Comparison of ENCODE assay signal across 1 cellular context in genomic region chr11:62889484-62890437, GRCh38.
TF ChIP-seq lines count a peak whose summit lies in the region.

No MANE protein-coding gene starts in this region.

TF ChIP-seq in WTC11, 78 proteins besides CTCF, POLR2A, EP300 and RAD21 (continued from another document):
- TF ChIP-seq FOXP4 (CRISPR knock-in tag; IDR thresholded peaks at IDR 0.05) = no peak
- TF ChIP-seq MLX (CRISPR knock-in tag; IDR thresholded peaks at IDR 0.05) = no peak
- TF ChIP-seq AR (CRISPR knock-in tag; IDR thresholded peaks at IDR 0.05) = peak; percentile 77
- no peak for TF ChIP-seq NFYB (CRISPR knock-in tag; conservative IDR thresholded peaks at IDR 0.05; ENCODE audit: low read depth)
- peak; percentile 94 for TF ChIP-seq PRRX2 (CRISPR knock-in tag; IDR thresholded peaks at IDR 0.05)
- TF ChIP-seq NR1H2 (CRISPR knock-in tag; IDR thresholded peaks at IDR 0.05) = no peak
- TF ChIP-seq ESRRA (CRISPR knock-in tag; IDR thresholded peaks at IDR 0.05; ENCODE audit: borderline replicate concordance) = no peak
- TF ChIP-seq FOXK1 (CRISPR knock-in tag; IDR thresholded peaks at IDR 0.05) = no peak
- TF ChIP-seq STAT6 (CRISPR knock-in tag; conservative IDR thresholded peaks at IDR 0.05; ENCODE audit: low read depth) = no peak
- TF ChIP-seq ERG (CRISPR knock-in tag; IDR thresholded peaks at IDR 0.05) = peak; percentile 87
- TF ChIP-seq SMAD4 (CRISPR knock-in tag; IDR thresholded peaks at IDR 0.05) = no peak
- peak; percentile 92 for TF ChIP-seq ZNF671 (CRISPR knock-in tag; IDR thresholded peaks at IDR 0.05)
- TF ChIP-seq NR2C2 (CRISPR knock-in tag; IDR thresholded peaks at IDR 0.05) = no peak
